ENCODE assay signal across 1 cellular context in genomic region chr7:107109955-107110354, GRCh38.
A peak's percentile ranks its signal among the peaks of the same experiment; 100 is the strongest.
TF ChIP-seq lines count a peak whose summit lies in the region.

No MANE protein-coding gene starts in this region.

TF ChIP-seq in K562, 482 proteins besides CTCF, POLR2A, EP300 and RAD21 (continued from another document):
- peak; percentile 49 to 83; a peak in 2 of 4 replicates for TF ChIP-seq MNT (conservative IDR thresholded peaks at IDR 0.05)
- no peak for TF ChIP-seq NCOA1 (IDR thresholded peaks at IDR 0.05; ENCODE audit: low read depth)
- no peak for TF ChIP-seq CTCFL (IDR thresholded peaks at IDR 0.05; ENCODE audit: borderline replicate concordance, insufficient read depth, low read depth, low read length, poor library complexity, severe bottlenecking)
- peak; percentile 81 for TF ChIP-seq CBFA2T3 (IDR thresholded peaks at IDR 0.05)
- 0 out of 4 replicates have a peak, but pooled peaks of 1 of the 2 experiments have one; percentile 2 for TF ChIP-seq CSDE1 (IDR thresholded peaks at IDR 0.05)
